Comparison of ENCODE assay signal across 24 cellular contexts in genomic region chr21:19683492-19683891, GRCh38.
"Had no signal": no experiment of that assay in that cellular context is flagged by ENCODE, and none has a peak within 500 bp of the region (broad histone marks: within the 10 kb centered on the region; RNA-seq: fewer than 3 reads in every experiment).

No MANE protein-coding gene starts in this region.

- FAIRE-seq: HepG2 had no signal

- DNase-seq: IMR-90; Karpas-422; KG1; MG63; NCI-H1092 treated with DMSO at 0.1 percent for 48 hours; NCI-H1436; NCI-H187; NCI-H2029; NCI-H2081 treated with DMSO at 0.1 percent for 48 hours; NCI-H2171 treated with DMSO at 0.1 percent for 48 hours; NCI-H446 treated with DMSO at 0.1 percent for 48 hours; NCI-H510A treated with DMSO at 0.1 percent for 48 hours; NCI-H526; NCI-H774; NK-92 treated with Interleukin-12 subunit alpha and Interleukin-12 subunit beta, amount 100 ng/mL, for 24 hours; PC-3; SHP77; SJCRH30; T-helper 1 cell; T-helper 17 cell had no signal

- ATAC-seq: HepG2, Panc1, PC-3, SK-N-SH treated with all-trans-retinoic acid at 6 μM for 48 hours, T-helper 17 cell had no signal

- H3K36me3 ChIP-seq: MG63, SJCRH30 had no signal

- H3K27ac ChIP-seq: RWPE1 had no signal

- H3K27me3 ChIP-seq: MG63, SJCRH30 had no signal

- H3K4me3 ChIP-seq: MG63 had no signal

- H3K9me3 ChIP-seq: MG63, SJCRH30 had no signal
